18 cellular contexts compared by ENCODE assay signal in genomic region chr9:20853866-20854265, GRCh38.
DNase-seq lines count a peak whose midpoint lies in the region; ATAC-seq and TF ChIP-seq lines count a peak whose summit lies in the region.
"Had no signal": no experiment of that assay in that cellular context is flagged by ENCODE, and none has a peak within 500 bp of the region (broad histone marks: within the 10 kb centered on the region; RNA-seq: fewer than 3 reads in every experiment).

No MANE protein-coding gene starts in this region.

- H4K91ac ChIP-seq in mesenchymal stem cell (ENCODE audit: low read length): no peak overlapping the region

- H2BK120ac ChIP-seq in mesenchymal stem cell (ENCODE audit: low read depth, low read length): no peak overlapping the region

- H3K27ac ChIP-seq in cardiac muscle cell (peak overlapping the region; percentile 14), mesenchymal stem cell (ENCODE audit: low read length, poor library complexity, severe bottlenecking) (peak overlapping the region; percentile 70)
- H3K27ac ChIP-seq in CD4-positive, alpha-beta T cell (ENCODE audit: low read depth, low read length): no peak overlapping the region

- no peak overlapping the region for H3K23ac ChIP-seq in mesenchymal stem cell (ENCODE audit: low read length in 2 of 2)

- H3K4me1 Mint-ChIP-seq in CD4-positive, alpha-beta T cell (ENCODE audit: low read depth): no peaks in the 10 kb centered on the region
- H3K4me1 Mint-ChIP-seq: CD8-positive, alpha-beta memory T cell had no signal

- H2BK15ac ChIP-seq in mesenchymal stem cell (ENCODE audit: low read depth, poor library complexity, severe bottlenecking): no peak overlapping the region

- H2AK5ac ChIP-seq in mesenchymal stem cell (ENCODE audit: low read length, severe bottlenecking): no peak overlapping the region

- H3K36me3 Mint-ChIP-seq in CD4-positive, alpha-beta T cell (ENCODE audit: low read depth): peaks cover 28% of the 10 kb centered on the region

- H3K27me3 ChIP-seq in cardiac muscle cell: no peaks in the 10 kb centered on the region
- H3K27me3 ChIP-seq in mesenchymal stem cell (ENCODE audit: control insufficient read depth in 1 of 2, insufficient read depth in 1 of 2, low read length in 2 of 2): no peaks in the 10 kb centered on the region
- no peaks in the 10 kb centered on the region for H3K27me3 ChIP-seq in CD4-positive, alpha-beta T cell (ENCODE audit: control insufficient read depth, insufficient read depth, low read length)

- no peaks in the 10 kb centered on the region for H3K36me3 ChIP-seq in cardiac muscle cell
- H3K36me3 ChIP-seq in mesenchymal stem cell (ENCODE audit: control insufficient read depth in 1 of 2, insufficient read depth in 2 of 2, low read depth in 1 of 2, low read length in 2 of 2): no peaks in the 10 kb centered on the region

- no peak overlapping the region for H3K9ac ChIP-seq in mesenchymal stem cell (ENCODE audit: low read length)

- H3K4me3 ChIP-seq in cardiac muscle cell (no peak overlapping the region), mesenchymal stem cell (ENCODE audit: insufficient read depth in 1 of 2, low read depth in 1 of 2, low read length in 2 of 2) (no peak overlapping the region)
- H3K4me3 ChIP-seq: GM12878, GM23338 had no signal

- H4K8ac ChIP-seq in mesenchymal stem cell (ENCODE audit: low read length): no peak overlapping the region

- ATAC-seq in Right ventricle myocardium superior (ENCODE audit: poor library complexity): no peak
- no peak for ATAC-seq in CD4-positive, alpha-beta T cell (ENCODE audit: poor library complexity)
- ATAC-seq: GM12878, GM23338 had no signal

- no peak overlapping the region for H3K4me3 Mint-ChIP-seq in CD4-positive, alpha-beta T cell
- H3K4me3 Mint-ChIP-seq: CD8-positive, alpha-beta memory T cell; GM23338 had no signal

- H3K4ac ChIP-seq in mesenchymal stem cell (ENCODE audit: low read depth in 1 of 2, low read length in 2 of 2): no peak overlapping the region

- no peaks in the 10 kb centered on the region for H3K79me1 ChIP-seq in mesenchymal stem cell (replicated peaks; ENCODE audit: low read length, poor library complexity, severe bottlenecking)

- H3K4me2 ChIP-seq in mesenchymal stem cell (ENCODE audit: low read length, poor library complexity, severe bottlenecking): no peak overlapping the region
- H3K4me2 ChIP-seq: GM23338 had no signal

- CTCF ChIA-PET in CD4-positive, alpha-beta T cell (lab: Charles Lee): no interaction called here

- no peaks in the 10 kb centered on the region for H3K27me3 Mint-ChIP-seq in CD4-positive, alpha-beta T cell
- H3K27me3 Mint-ChIP-seq: CD8-positive, alpha-beta memory T cell had no signal

- H3K9me3 ChIP-seq in cardiac muscle cell (ENCODE audit: low read depth) (no peaks in the 10 kb centered on the region), mesenchymal stem cell (ENCODE audit: control insufficient read depth, low read length) (peaks cover 17% of the 10 kb centered on the region)
- H3K9me3 ChIP-seq in CD4-positive, alpha-beta T cell (ENCODE audit: control insufficient read depth, low read length): no peaks in the 10 kb centered on the region

- no peak overlapping the region for H2BK5ac ChIP-seq in mesenchymal stem cell (ENCODE audit: low read depth, low read length, poor library complexity, severe bottlenecking)

- no peak overlapping the region for H3K14ac ChIP-seq in mesenchymal stem cell (ENCODE audit: low read length in 2 of 2)

- WGBS in mesenchymal stem cell: 87% methylated on average over 2 of the region's 2 CpGs

- H2AFZ ChIP-seq in mesenchymal stem cell (ENCODE audit: low read depth, low read length): no peak overlapping the region
- H2AFZ ChIP-seq: GM23338 had no signal

- intact Hi-C loops in Right ventricle myocardium superior (cut with DNase I): no loop called here
- intact Hi-C loops in CD4-positive, alpha-beta T cell (cut with DNase I, micrococcal nuclease): no loop called here

- no peak overlapping the region for H2BK12ac ChIP-seq in mesenchymal stem cell (ENCODE audit: low read length in 2 of 2)

- H3K9me3 Mint-ChIP-seq in CD4-positive, alpha-beta T cell: peaks cover 3% of the 10 kb centered on the region
- H3K9me3 Mint-ChIP-seq: GM23338 had no signal

- DNase-seq in cardiac muscle cell (ENCODE audit: low read depth in 1 of 2, low spot score in 1 of 2) (no peak), Right ventricle myocardium superior (no peak), cerebellar cortex (ENCODE audit: low spot score) (peak; percentile 10), mesenchymal stem cell (no peak), NCI-H146 treated with DMSO at 0.1 percent for 48 hours (lab: John Stamatoyannopoulos, UW; ENCODE audit: unreplicated experiment) (no peak), NCI-H69 (lab: John Stamatoyannopoulos, UW) (no peak), HuH-7 (ENCODE audit: low spot score) (no peak)
- no peak for DNase-seq in CD4-positive, alpha-beta T cell
- DNase-seq: 8988T; CD8-positive, alpha-beta memory T cell; DMS79; KG1; NCI-H1436; NCI-H2081; NCI-H510A treated with DMSO at 0.1 percent for 48 hours; SHP77 treated with DMSO at 0.1 percent for 48 hours had no signal

- no peak overlapping the region for H3K18ac ChIP-seq in mesenchymal stem cell (ENCODE audit: low read depth in 1 of 2, low read length in 2 of 2)

- POLR2A ChIA-PET in CD4-positive, alpha-beta T cell (lab: Charles Lee): no interaction called here

- no peaks in the 10 kb centered on the region for H3K4me1 ChIP-seq in cardiac muscle cell (ENCODE audit: low read depth)
- H3K4me1 ChIP-seq in mesenchymal stem cell (ENCODE audit: control insufficient read depth, insufficient read depth, low read depth, low read length): no peaks in the 10 kb centered on the region

- TF ChIP-seq CTCF in cardiac muscle cell (IDR thresholded peaks at IDR 0.05; ENCODE audit: low read depth, low read length): no peak
- no peak for TF ChIP-seq CTCF in CD4-positive, alpha-beta T cell (IDR thresholded peaks at IDR 0.05)

- H3K27ac Mint-ChIP-seq in CD4-positive, alpha-beta T cell: no peak overlapping the region
- H3K27ac Mint-ChIP-seq: CD8-positive, alpha-beta memory T cell had no signal
